ENCODE assay signal across 23 cellular contexts in genomic region chr1:12202190-12202497, GRCh38. TPM values are rescaled to one million over a fixed set of nuclear protein-coding genes. Genes with fewer than 3 reads are reported as not detected.
DNase-seq lines count a peak whose midpoint lies in the region; ATAC-seq, FAIRE-seq and TF ChIP-seq lines count a peak whose summit lies in the region.
"Had no signal": no experiment of that assay in that cellular context is flagged by ENCODE, and none has a peak within 500 bp of the region (broad histone marks: within the 10 kb centered on the region; RNA-seq: fewer than 3 reads in every experiment).

No MANE protein-coding gene starts in this region.

- no peak overlapping the region for H3K4me2 ChIP-seq in SK-N-SH

- peak overlapping the region in 6 of 7 donors; percentile 76 to 90 (median 82) for H3K27ac Mint-ChIP-seq in CD4-positive, alpha-beta memory T cell
- H3K27ac Mint-ChIP-seq in activated CD8-positive, alpha-beta T cell treated with anti-CD3 and anti-CD28 coated beads, Interleukin-2, amount 10 ng/mL, durations not matched to agents 7 days and 5 days = peak overlapping the region; percentile 71
- peak overlapping the region in 7 of 9 donors; percentile 5 to 83 (median 72) for H3K27ac Mint-ChIP-seq in naive thymus-derived CD4-positive, alpha-beta T cell

- no peak overlapping the region for H2AFZ ChIP-seq in SK-N-SH (ENCODE audit: low read depth)

- H3K9ac ChIP-seq in SK-N-SH = no peak overlapping the region

- TF ChIP-seq RAD21 in SK-N-SH (IDR thresholded peaks at IDR 0.05; ENCODE audit: low read length) = no peak

- H3K9me3 ChIP-seq in SK-N-SH (no peaks in the 10 kb centered on the region), upper lobe of left lung (no peaks in the 10 kb centered on the region)
- no peaks in the 10 kb centered on the region for H3K9me3 ChIP-seq in CD4-positive, alpha-beta memory T cell (ENCODE audit: control insufficient read depth in 1 of 2, low read length in 2 of 2)
- no peaks in the 10 kb centered on the region for H3K9me3 ChIP-seq in naive thymus-derived CD4-positive, alpha-beta T cell (ENCODE audit: control insufficient read depth in 2 of 3, low read length in 3 of 3)
- H3K9me3 ChIP-seq: psoas muscle, SJSA1, thyroid gland had no signal

- CTCF ChIA-PET in SK-N-SH (lab: Yijun Ruan, JAX) = interaction anchor here (1.0 to 8.8 kb wide), 4 partner anchors 60 to 145 kb away, joined by 3 to 137 read pairs (median 4); no protein-coding TSS in a partner anchor
- CTCF ChIA-PET in CD4-positive, alpha-beta memory T cell (lab: Charles Lee; ENCODE audit: partially characterized antibody) = interaction anchor here (0.7 to 10.7 kb wide), 3 partner anchors 19 to 100 kb away, joined by 3 to 90 read pairs (median 3); no protein-coding TSS in a partner anchor
- CTCF ChIA-PET in activated CD8-positive, alpha-beta T cell treated with anti-CD3 and anti-CD28 coated beads, Interleukin-2, amount 10 ng/mL, durations not matched to agents 7 days and 5 days (lab: Charles Lee) = interaction anchor here (0.7 to 13.5 kb wide), 7 partner anchors 13 to 289 kb away, joined by 3 to 369 read pairs (median 5); no protein-coding TSS in a partner anchor
- CTCF ChIA-PET in naive thymus-derived CD4-positive, alpha-beta T cell (lab: Charles Lee) = interaction anchor here (2.1 to 7.5 kb wide), 2 partner anchors 76 to 80 kb away, joined by 5 to 41 read pairs; no protein-coding TSS in a partner anchor

- no peak for FAIRE-seq in D721Med (lab: Jason Lieb, UNC)
- FAIRE-seq: astrocyte, small intestine had no signal

- ATAC-seq in SK-N-SH treated with all-trans-retinoic acid at 6 μM for 48 hours (no peak), upper lobe of left lung (ENCODE audit: low FRiP score in 2 of 2) (no peak)
- ATAC-seq in activated CD8-positive, alpha-beta T cell treated with anti-CD3 and anti-CD28 coated beads, Interleukin-2, amount 10 ng/mL, durations not matched to agents 7 days and 5 days = no peak
- ATAC-seq in naive thymus-derived CD4-positive, alpha-beta T cell = no peak
- ATAC-seq: psoas muscle had no signal

- H3K9me3 Mint-ChIP-seq in CD4-positive, alpha-beta memory T cell = no peaks in the 10 kb centered on the region
- H3K9me3 Mint-ChIP-seq in activated CD8-positive, alpha-beta T cell treated with anti-CD3 and anti-CD28 coated beads, Interleukin-2, amount 10 ng/mL, durations not matched to agents 7 days and 5 days (ENCODE audit: insufficient read depth) = no peaks in the 10 kb centered on the region
- no peaks in the 10 kb centered on the region for H3K9me3 Mint-ChIP-seq in naive thymus-derived CD4-positive, alpha-beta T cell

- 93% methylated on average over 6 of the region's 6 CpGs for WGBS in SK-N-SH (ENCODE audit: low lambda C conversion rate)
- WGBS in upper lobe of left lung, 2 donors = 91 to 93% methylated on average over 6 of the region's 6 CpGs

- peak overlapping the region in 1 of 8 donors; percentile 39 for H3K4me3 Mint-ChIP-seq in CD4-positive, alpha-beta memory T cell
- H3K4me3 Mint-ChIP-seq in activated CD8-positive, alpha-beta T cell treated with anti-CD3 and anti-CD28 coated beads, Interleukin-2, amount 10 ng/mL, durations not matched to agents 7 days and 5 days = no peak overlapping the region
- H3K4me3 Mint-ChIP-seq in naive thymus-derived CD4-positive, alpha-beta T cell = no peak overlapping the region

- no peak for TF ChIP-seq POLR2A in upper lobe of left lung (IDR thresholded peaks at IDR 0.05)

- peaks cover 25 to 62% of the 10 kb centered on the region in 2 donors for H3K36me3 Mint-ChIP-seq in CD4-positive, alpha-beta memory T cell
- peaks cover 74% of the 10 kb centered on the region for H3K36me3 Mint-ChIP-seq in activated CD8-positive, alpha-beta T cell treated with anti-CD3 and anti-CD28 coated beads, Interleukin-2, amount 10 ng/mL, durations not matched to agents 7 days and 5 days (ENCODE audit: low read depth)
- peaks cover 0 to 25% (median 6%) of the 10 kb centered on the region in 5 donors for H3K36me3 Mint-ChIP-seq in naive thymus-derived CD4-positive, alpha-beta T cell

- intact Hi-C loops in CD4-positive, alpha-beta memory T cell (cut with micrococcal nuclease) = no loop called here
- intact Hi-C loops in naive thymus-derived CD4-positive, alpha-beta T cell (cut with micrococcal nuclease) = no loop called here

- H3K4me1 ChIP-seq in SK-N-SH (ENCODE audit: control insufficient read depth in 1 of 2, insufficient read depth in 2 of 2, low read depth in 1 of 2, low read length in 1 of 2) (no peaks in the 10 kb centered on the region; a peak in 1 of 4 replicates), upper lobe of left lung (peaks cover 0 to 3% (median 0%) of the 10 kb centered on the region in 4 donors)
- H3K4me1 ChIP-seq in CD4-positive, alpha-beta memory T cell (ENCODE audit: insufficient read depth, low read length) = peaks cover 51% of the 10 kb centered on the region
- H3K4me1 ChIP-seq in naive thymus-derived CD4-positive, alpha-beta T cell (ENCODE audit: control insufficient read depth in 2 of 2, insufficient read depth in 2 of 2, low read length in 2 of 2) = peaks cover 10 to 42% of the 10 kb centered on the region in 2 donors
- H3K4me1 ChIP-seq: psoas muscle, SJSA1 had no signal

- H3K9me2 ChIP-seq in SK-N-SH = no peaks in the 10 kb centered on the region

- H3K36me3 ChIP-seq in SK-N-SH (replicated peaks in 1 of 2; ENCODE audit: control insufficient read depth in 1 of 2, insufficient read depth in 2 of 2, low read length in 1 of 2) (no peaks in the 10 kb centered on the region), upper lobe of left lung (peaks cover 10 to 76% (median 39%) of the 10 kb centered on the region in 4 donors)
- H3K36me3 ChIP-seq in CD4-positive, alpha-beta memory T cell (ENCODE audit: insufficient read depth, low read length) = peaks cover 31% of the 10 kb centered on the region
- peaks cover 0 to 47% (median 0%) of the 10 kb centered on the region in 3 experiments for H3K36me3 ChIP-seq in naive thymus-derived CD4-positive, alpha-beta T cell (ENCODE audit: control insufficient read depth in 2 of 3, insufficient read depth in 3 of 3, low read length in 3 of 3)
- H3K36me3 ChIP-seq: SJSA1, thyroid gland had no signal

- TF ChIP-seq CTCF in SK-N-SH (IDR thresholded peaks at IDR 0.05) = no peak
- TF ChIP-seq CTCF in upper lobe of left lung (IDR thresholded peaks at IDR 0.05) = no peak
- TF ChIP-seq CTCF in D721Med (IDR thresholded peaks at IDR 0.05; ENCODE audit: insufficient read depth, missing control alignments) = no peak

- no peaks in the 10 kb centered on the region; the same call in 1 of the 2 replicates for H3K27me3 ChIP-seq in SK-N-SH (ENCODE audit: insufficient read depth)
- no peaks in the 10 kb centered on the region for H3K27me3 ChIP-seq in CD4-positive, alpha-beta memory T cell (ENCODE audit: insufficient read depth, low read length)
- H3K27me3 ChIP-seq in naive thymus-derived CD4-positive, alpha-beta T cell (ENCODE audit: control insufficient read depth in 2 of 2, insufficient read depth in 2 of 2, low read length in 2 of 2) = no peaks in the 10 kb centered on the region
- no peaks in the 10 kb centered on the region for H3K27me3 ChIP-seq in upper lobe of left lung
- H3K27me3 ChIP-seq: SJSA1, thyroid gland had no signal

- peaks cover 22 to 46% (median 33%) of the 10 kb centered on the region in 4 donors for H3K4me1 Mint-ChIP-seq in CD4-positive, alpha-beta memory T cell
- peaks cover 68% of the 10 kb centered on the region for H3K4me1 Mint-ChIP-seq in activated CD8-positive, alpha-beta T cell treated with anti-CD3 and anti-CD28 coated beads, Interleukin-2, amount 10 ng/mL, durations not matched to agents 7 days and 5 days (ENCODE audit: low read depth)
- peaks cover 8 to 42% (median 24%) of the 10 kb centered on the region in 7 donors for H3K4me1 Mint-ChIP-seq in naive thymus-derived CD4-positive, alpha-beta T cell

- H3F3A ChIP-seq in SK-N-SH (replicated peaks; ENCODE audit: insufficient read depth) = no peaks in the 10 kb centered on the region

- no peaks in the 10 kb centered on the region for H3K27me3 Mint-ChIP-seq in CD4-positive, alpha-beta memory T cell
- no peaks in the 10 kb centered on the region for H3K27me3 Mint-ChIP-seq in activated CD8-positive, alpha-beta T cell treated with anti-CD3 and anti-CD28 coated beads, Interleukin-2, amount 10 ng/mL, durations not matched to agents 7 days and 5 days (ENCODE audit: low read depth)
- no peaks in the 10 kb centered on the region for H3K27me3 Mint-ChIP-seq in naive thymus-derived CD4-positive, alpha-beta T cell

- H3K27ac ChIP-seq in SK-N-SH (ENCODE audit: low read depth in 2 of 2, low read length in 1 of 2) = no peak overlapping the region
- H3K27ac ChIP-seq in CD4-positive, alpha-beta memory T cell (ENCODE audit: low read depth, low read length) = no peak overlapping the region
- H3K27ac ChIP-seq in naive thymus-derived CD4-positive, alpha-beta T cell (ENCODE audit: low read depth, low read length) = no peak overlapping the region
- H3K27ac ChIP-seq in upper lobe of left lung = no peak overlapping the region
- H3K27ac ChIP-seq: 22Rv1, psoas muscle, SJSA1, thyroid gland had no signal

- H3K4me3 ChIP-seq in SK-N-SH (ENCODE audit: low read depth in 2 of 2, low read length in 1 of 2) (no peak overlapping the region), upper lobe of left lung (no peak overlapping the region)
- H3K4me3 ChIP-seq in CD4-positive, alpha-beta memory T cell (ENCODE audit: low read length in 2 of 2) = no peak overlapping the region
- no peak overlapping the region for H3K4me3 ChIP-seq in naive thymus-derived CD4-positive, alpha-beta T cell (ENCODE audit: low read length)
- H3K4me3 ChIP-seq: psoas muscle, SJSA1, thyroid gland had no signal

- H3K79me2 ChIP-seq in SK-N-SH (ENCODE audit: insufficient read depth) = no peaks in the 10 kb centered on the region

- peak; percentile 25 for DNase-seq in SK-N-SH
- no peak for DNase-seq in CD4-positive, alpha-beta memory T cell
- DNase-seq in activated CD8-positive, alpha-beta T cell treated with anti-CD3 and anti-CD28 coated beads, Interleukin-2, amount 10 ng/mL, durations not matched to agents 7 days and 5 days = no peak
- no peak for DNase-seq in naive thymus-derived CD4-positive, alpha-beta T cell
- no peak for DNase-seq in stimulated activated CD4-positive, alpha-beta T cell treated with anti-CD3 and anti-CD28 coated beads, Interleukin-4, amount 100 ng/mL, for 1 hour
- DNase-seq in upper lobe of left lung = no peak
- no peak for DNase-seq in D721Med (ENCODE audit: insufficient read length, low spot score)
- DNase-seq: activated CD4-positive, alpha-beta T cell treated with anti-CD3 and anti-CD28 coated beads for 1 hour; C1 segment of cervical spinal cord; DMS79; effector CD8-positive, alpha-beta T cell; head of caudate nucleus; NCI-H1417 treated with DMSO at 0.1 percent for 48 hours; NCI-H2171 treated with DMSO at 0.1 percent for 48 hours; NCI-H748 treated with DMSO at 0.1 percent for 48 hours; OCI-M1; psoas muscle; small intestine had no signal

- POLR2A ChIA-PET in SK-N-SH (lab: Yijun Ruan, JAX) = no interaction called here
- POLR2A ChIA-PET in CD4-positive, alpha-beta memory T cell (lab: Charles Lee; ENCODE audit: partially characterized antibody) = interaction anchor here (0.8 to 5.4 kb wide), 6 partner anchors 8 to 77 kb away, joined by 3 to 25 read pairs (median 6); no protein-coding TSS in a partner anchor
- POLR2A ChIA-PET in activated CD8-positive, alpha-beta T cell treated with anti-CD3 and anti-CD28 coated beads, Interleukin-2, amount 10 ng/mL, durations not matched to agents 7 days and 5 days (lab: Charles Lee) = interaction anchor here (0.7 kb wide), 1 partner anchor 14 kb away, joined by 3 read pairs; no protein-coding TSS in a partner anchor
- POLR2A ChIA-PET in naive thymus-derived CD4-positive, alpha-beta T cell (lab: Charles Lee) = interaction anchor here (1.4 kb wide), 1 partner anchor 77 kb away, joined by 10 read pairs; no protein-coding TSS in a partner anchor

- H4K20me1 ChIP-seq in SK-N-SH (ENCODE audit: insufficient read depth) = no peaks in the 10 kb centered on the region

- TF ChIP-seq EP300 in SK-N-SH (IDR thresholded peaks at IDR 0.05; ENCODE audit: borderline replicate concordance in 1 of 2, low read depth in 1 of 2, low read length in 1 of 2) = no peak
- TF ChIP-seq EP300 in upper lobe of left lung (IDR thresholded peaks at IDR 0.05) = no peak

RNA-seq across cellular contexts. Expression of gene VPS13D, which starts 27.7 kb away (rescaled TPM):
- polyA plus RNA-seq in SK-N-SH (2012; rRNA removed) = 14.4 and 15.0 TPM in 2 replicates
- polyA plus RNA-seq in SK-N-SH (2012; cell fraction: cytosol; rRNA removed) = 9.1 and 10.8 TPM in 2 replicates
- polyA plus RNA-seq in SK-N-SH (2012; cell fraction: nucleus; rRNA removed) = 19.8 and 28.7 TPM in 2 replicates
- total RNA-seq in CD4-positive, alpha-beta memory T cell = 10 to 100 TPM; 92.7 to 96.3 TPM
- polyA plus RNA-seq in CD4-positive, alpha-beta memory T cell = 10 to 100 TPM; 10.2 to 12.3 TPM
- total RNA-seq in activated CD8-positive, alpha-beta T cell treated with anti-CD3 and anti-CD28 coated beads, Interleukin-2, amount 10 ng/mL, durations not matched to agents 7 days and 5 days = 10 to 100 TPM; 32.5 to 39.9 TPM
- total RNA-seq in naive thymus-derived CD4-positive, alpha-beta T cell = 10 to 100 TPM; 43.8 to 94.4 (median 77.3) TPM
- polyA plus RNA-seq in naive thymus-derived CD4-positive, alpha-beta T cell = 10 to 100 TPM in 1 of 2 donors, 1 to 10 TPM in 1; 6.5 to 13.5 TPM
- total RNA-seq in upper lobe of left lung = 100 to 1,000 TPM in 2 of 6 donors, 10 to 100 TPM in 4; 54.9 to 181 (median 87.9) TPM

RNA-seq across cellular contexts. Expression of gene TNFRSF1B, which starts 35.4 kb away (rescaled TPM):
- 0.18 and 0.36 TPM in 2 replicates for polyA plus RNA-seq in SK-N-SH (2012; rRNA removed)
- 0.14 and 0.21 TPM in 2 replicates for polyA plus RNA-seq in SK-N-SH (2012; cell fraction: cytosol; rRNA removed)
- 0.12 and 0.14 TPM in 2 replicates for polyA plus RNA-seq in SK-N-SH (2012; cell fraction: nucleus; rRNA removed)
- total RNA-seq in CD4-positive, alpha-beta memory T cell = 100 to 1,000 TPM; 111 TPM
- polyA plus RNA-seq in CD4-positive, alpha-beta memory T cell = 100 to 1,000 TPM; 150 to 201 TPM
- total RNA-seq in activated CD8-positive, alpha-beta T cell treated with anti-CD3 and anti-CD28 coated beads, Interleukin-2, amount 10 ng/mL, durations not matched to agents 7 days and 5 days = 100 to 1,000 TPM; 274 to 284 TPM
- total RNA-seq in naive thymus-derived CD4-positive, alpha-beta T cell = 100 to 1,000 TPM in 2 of 5 experiments, 10 to 100 TPM in 3; 38.6 to 278 (median 60.3) TPM
- 10 to 100 TPM; 30.1 to 48.2 TPM for polyA plus RNA-seq in naive thymus-derived CD4-positive, alpha-beta T cell
- total RNA-seq in upper lobe of left lung = 100 to 1,000 TPM in 1 of 6 donors, 10 to 100 TPM in 5; 28.3 to 113 (median 58.5) TPM
